In genomic region chr1:85465791-85466134, GRCh38 we compare ENCODE assay signal across 8 cellular contexts. TPM values are rescaled to one million over a fixed set of nuclear protein-coding genes. Genes with fewer than 3 reads are reported as not detected.
DNase-seq lines count a peak whose midpoint lies in the region; FAIRE-seq and TF ChIP-seq lines count a peak whose summit lies in the region.

No MANE protein-coding gene starts in this region.

- WGBS in GM23248 (ENCODE audit: low coverage in 1 of 2, low lambda C conversion rate in 2 of 2, missing lambda C conversion rate in 2 of 2), 2 experiments: 3 to 4% methylated on average over 1 of the region's 1 CpG

- peak overlapping the region; percentile 83 for H3K27ac ChIP-seq in GM23248

- no peaks in the 10 kb centered on the region for H3K9me3 ChIP-seq in GM23248 (ENCODE audit: low read depth)

- H2AFZ ChIP-seq in GM23248: no peak overlapping the region

- DNase-seq in GM23248 (peak; percentile 61), SK-MEL-5 (ENCODE audit: low read depth, low spot score) (peak; percentile 4), fibroblast of the aortic adventitia (ENCODE audit: low read depth) (peak; percentile 31), retinal pigment epithelial cell (ENCODE audit: low read depth) (no peak), CD1c-positive myeloid dendritic cell (ENCODE audit: extremely low spot score) (no peak), COLO668 (lab: John Stamatoyannopoulos, UW; ENCODE audit: unreplicated experiment) (no peak), HTR-8/SVneo (ENCODE audit: insufficient read length, low spot score) (no peak), activated gamma-delta T cell treated with Interleukin-2 at 50 U/mL for 16 hours (no peak)

- H3K79me2 ChIP-seq in GM23248 (ENCODE audit: insufficient read depth): peaks cover 79% of the 10 kb centered on the region

- in situ Hi-C loops in GM23248 (cut with MboI): loop anchor here (10.0 kb wide), 1 partner anchor 151 kb away; no protein-coding TSS in a partner anchor
- in situ Hi-C loops in SK-MEL-5 (cut with HindIII; ENCODE audit: low pct_unique_long_range_greater_than_20kb, low sequenced_read_pairs): no loop called here

- peak overlapping the region; percentile 90 for H3K9ac ChIP-seq in GM23248

- peaks cover 84% of the 10 kb centered on the region for H3F3A ChIP-seq in GM23248 (ENCODE audit: insufficient read depth)

- no peaks in the 10 kb centered on the region for H3K27me3 ChIP-seq in GM23248 (replicated peaks; ENCODE audit: insufficient read depth)

- no peaks in the 10 kb centered on the region for H4K20me1 ChIP-seq in GM23248 (ENCODE audit: insufficient read depth)

- peaks cover 35% of the 10 kb centered on the region for H3K4me1 ChIP-seq in GM23248 (ENCODE audit: insufficient read depth)

- H3K9me2 ChIP-seq in GM23248 (ENCODE audit: insufficient read depth): no peaks in the 10 kb centered on the region

- TF ChIP-seq CTCF in fibroblast of the aortic adventitia (IDR thresholded peaks at IDR 0.05; ENCODE audit: insufficient read depth, low read length) (no peak), retinal pigment epithelial cell (conservative IDR thresholded peaks at IDR 0.05; ENCODE audit: low read depth, low read length) (no peak)

- H3K36me3 ChIP-seq in GM23248 (ENCODE audit: low read depth): peaks cover 5% of the 10 kb centered on the region; the same call in 1 of the 2 replicates

- FAIRE-seq in HTR-8/SVneo (lab: Jason Lieb, UNC): no peak

- peak overlapping the region; percentile 89 for H3K4me2 ChIP-seq in GM23248 (ENCODE audit: unreplicated experiment)

- H3K4me3 ChIP-seq in GM23248 (peak overlapping the region; percentile 83), fibroblast of the aortic adventitia (ENCODE audit: low read depth, low read length) (peak overlapping the region; percentile 84), retinal pigment epithelial cell (ENCODE audit: low read length) (peak overlapping the region; percentile 69)

RNA-seq across cellular contexts. Expression of gene DDAH1, which starts 0.8 kb away (rescaled TPM):
- total RNA-seq in GM23248 (2014; rRNA removed; shearing (Covaris generic)): 162 and 168 TPM in 2 replicates
- 234 and 238 TPM in 2 replicates for polyA plus RNA-seq in GM23248 (2016; fragmentation: Nextera tagmentation; extraction: Ambion mirVana)
- 4.4 and 5.5 TPM in 2 replicates for total RNA-seq in SK-MEL-5 (2014; rRNA removed; shearing (Covaris generic))
- polyA plus RNA-seq in SK-MEL-5 (2015; cell fraction: cytosol; rRNA removed): 4.7 and 6.0 TPM in 2 replicates
- 1.1 and 2.5 TPM in 2 replicates for polyA plus RNA-seq in SK-MEL-5 (2015; cell fraction: nucleus; rRNA removed)
- 57.8 and 88.9 TPM in 2 replicates for total RNA-seq in fibroblast of the aortic adventitia (ENCODE audit: low replicate concordance)

Comparison
In these comparisons a context has a peak if more than half of its experiments do, and no peak if none do; other contexts are left out.
1. DNase-seq: peak in GM23248 (single experiment), SK-MEL-5 (single experiment) and fibroblast of the aortic adventitia (single experiment); none in retinal pigment epithelial cell (single experiment), CD1c-positive myeloid dendritic cell (single experiment), COLO668 (single experiment), HTR-8/SVneo (single experiment) and activated gamma-delta T cell treated with Interleukin-2 at 50 U/mL for 16 hours (single experiment).
2. Peak in every context shown above with its lines, with median percentiles within 50 percentile points of each other: H3K4me3 ChIP-seq.